11 cellular contexts compared by ENCODE assay signal in the genomic region with DNA sequence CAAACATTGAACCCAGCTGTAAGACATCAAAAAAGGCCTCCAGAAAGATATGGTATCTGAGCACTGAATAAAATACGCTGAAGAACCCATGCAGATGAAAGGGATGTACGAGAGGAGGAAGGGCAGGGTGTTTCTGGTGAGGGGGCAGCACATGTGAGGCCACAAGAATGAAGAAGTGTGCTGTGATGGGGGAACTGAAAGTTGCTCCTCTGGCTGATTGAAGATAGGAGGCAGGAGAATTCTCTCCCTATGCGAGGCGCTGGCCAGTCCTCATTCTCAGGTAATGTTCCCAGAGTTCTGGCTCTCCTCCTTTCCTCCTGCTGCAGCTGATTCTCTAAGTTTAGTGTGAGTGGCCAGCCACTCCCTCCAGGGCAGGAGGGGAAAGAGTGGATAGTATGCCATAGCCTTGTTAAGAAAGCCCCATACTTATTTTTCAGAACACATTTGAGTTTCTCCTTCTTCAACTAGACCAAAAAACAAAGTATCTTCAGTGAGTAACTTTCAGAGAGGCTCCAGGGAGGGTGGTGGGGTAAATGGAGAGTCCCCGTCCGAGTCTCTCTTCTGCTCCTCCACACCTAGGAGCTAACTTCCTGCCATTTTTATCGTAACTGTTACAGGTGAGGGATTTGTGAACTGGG. TPM values are rescaled to one million over a fixed set of nuclear protein-coding genes. Genes with fewer than 3 reads are reported as not detected.
A peak's percentile ranks its signal among the peaks of the same experiment; 100 is the strongest.
DNase-seq lines count a peak whose midpoint lies in the region; ATAC-seq lines count a peak whose summit lies in the region.
"Had no signal": no experiment of that assay in that cellular context is flagged by ENCODE, and none has a peak within 500 bp of the region (broad histone marks: within the 10 kb centered on the region; RNA-seq: fewer than 3 reads in every experiment).

No MANE protein-coding gene starts in this region.

- ATAC-seq in GM18498 (IDR thresholded peaks at IDR 0.05; ENCODE audit: unreplicated experiment), result peak; percentile 82
- ATAC-seq in GM21447 (IDR thresholded peaks at IDR 0.05; ENCODE audit: unreplicated experiment), result peak; percentile 86
- peak; percentile 87 for ATAC-seq in HG03442 (IDR thresholded peaks at IDR 0.05; ENCODE audit: unreplicated experiment)
- peak; percentile 50 for ATAC-seq in esophagus mucosa

- in situ Hi-C loops in G401 (cut with HindIII; ENCODE audit: low sequenced_read_pairs), result no loop called here

- DNase-seq in HuH-7 (ENCODE audit: low spot score) (no peak), activated gamma-delta T cell (lab: John Stamatoyannopoulos, UW) (no peak), G401 (ENCODE audit: low spot score) (no peak), middle frontal gyrus (ENCODE audit: extremely low spot score, low spot score) (no peak)
- DNase-seq: activated CD8-positive, alpha-beta memory T cell treated with anti-CD3 and anti-CD28 coated beads, Interleukin-2, amount 50 U/mL, for 4 hours; NCI-H2171 had no signal

RNA-seq across cellular contexts. Expression of a gene that starts 26.9 kb away (rescaled TPM):
- total RNA-seq in esophagus mucosa, result 117 TPM
- total RNA-seq in G401 (2014; rRNA removed; shearing (Covaris generic)), result 3.6 and 16.9 TPM in 2 replicates

RNA-seq across cellular contexts. Expression of a gene that starts 38.4 kb away (rescaled TPM):
- total RNA-seq in esophagus mucosa, result 1.2 TPM
- total RNA-seq in G401 (2014; rRNA removed; shearing (Covaris generic)), result not detected in 2 replicates
- total RNA-seq: lung microvascular endothelial cell had no signal
